Comparison of ENCODE assay signal across 24 cellular contexts in genomic region chr11:33706961-33707360, GRCh38. TPM values are rescaled to one million over a fixed set of nuclear protein-coding genes. Genes with fewer than 3 reads are reported as not detected.
DNase-seq lines count a peak whose midpoint lies in the region; ATAC-seq and TF ChIP-seq lines count a peak whose summit lies in the region.
"Had no signal": no experiment of that assay in that cellular context is flagged by ENCODE, and none has a peak within 500 bp of the region (broad histone marks: within the 10 kb centered on the region; RNA-seq: fewer than 3 reads in every experiment).

No MANE protein-coding gene starts in this region.

- H3K36me3 Mint-ChIP-seq in MCF 10A (ENCODE audit: insufficient read depth, unreplicated experiment): peaks cover 86% of the 10 kb centered on the region

- H3K36me3 ChIP-seq in mammary epithelial cell (ENCODE audit: insufficient read depth, low read length): peaks cover 35% of the 10 kb centered on the region
- H3K36me3 ChIP-seq in neutrophil: peaks cover 18% of the 10 kb centered on the region
- peaks cover 54% of the 10 kb centered on the region for H3K36me3 ChIP-seq in upper lobe of right lung

- H3K27me3 ChIP-seq in mammary epithelial cell (ENCODE audit: insufficient read depth, low read length) (no peaks in the 10 kb centered on the region), neutrophil (no peaks in the 10 kb centered on the region), upper lobe of right lung (no peaks in the 10 kb centered on the region)
- H3K27me3 ChIP-seq: tibial artery had no signal

- H3K4me1 ChIP-seq in mammary epithelial cell (ENCODE audit: insufficient read depth, low read length): peaks cover 73% of the 10 kb centered on the region
- H3K4me1 ChIP-seq in neutrophil (ENCODE audit: control insufficient read depth in 1 of 2, insufficient read depth in 1 of 2, low read depth in 1 of 2, low read length in 1 of 2): peaks cover 38 to 39% of the 10 kb centered on the region in 2 experiments
- H3K4me1 ChIP-seq in upper lobe of right lung: peaks cover 56% of the 10 kb centered on the region

- 88% methylated on average over 2 of the region's 2 CpGs for WGBS in mammary epithelial cell (ENCODE audit: low coverage, missing lambda C conversion rate)

- H3K79me2 ChIP-seq in mammary epithelial cell (ENCODE audit: insufficient read depth, low read length): peaks cover 70% of the 10 kb centered on the region

- H3K4me1 Mint-ChIP-seq in MCF 10A (ENCODE audit: insufficient read depth, unreplicated experiment): peaks cover 33% of the 10 kb centered on the region

- no peak overlapping the region for H3K27ac ChIP-seq in mammary epithelial cell (ENCODE audit: insufficient read depth, low read depth, low read length)
- peak overlapping the region; percentile 100 for H3K27ac ChIP-seq in epithelial cell of prostate
- peak overlapping the region; percentile 72 for H3K27ac ChIP-seq in neutrophil
- peak overlapping the region; percentile 52 for H3K27ac ChIP-seq in upper lobe of right lung

- no peaks in the 10 kb centered on the region for H3K27me3 Mint-ChIP-seq in MCF 10A (ENCODE audit: insufficient read depth, unreplicated experiment)
- H3K27me3 Mint-ChIP-seq: CD4-positive, CD25-positive, alpha-beta regulatory T cell had no signal

- CTCF ChIA-PET in MCF 10A (lab: Yijun Ruan, JAX): interaction anchor here (0.5 to 5.4 kb wide), 6 partner anchors 9 to 365 kb away, joined by 3 to 37 read pairs (median 6); no protein-coding TSS in a partner anchor
- CTCF ChIA-PET in mammary epithelial cell (lab: Charles Lee; ENCODE audit: low non-redundant PET): no interaction called here

- no peak for TF ChIP-seq CTCF in MCF 10A (IDR thresholded peaks at IDR 0.05; ENCODE audit: unreplicated experiment)
- TF ChIP-seq CTCF in mammary epithelial cell (conservative IDR thresholded peaks at IDR 0.05 in 1 of 2, IDR thresholded peaks at IDR 0.05 in 1 of 2; ENCODE audit: extremely low read depth in 1 of 2, insufficient read depth in 1 of 2, low read depth in 1 of 2, low read length in 2 of 2): no peak
- no peak for TF ChIP-seq CTCF in neutrophil (IDR thresholded peaks at IDR 0.05)
- no peak for TF ChIP-seq CTCF in upper lobe of right lung (IDR thresholded peaks at IDR 0.05)

- no peak overlapping the region for H2AFZ ChIP-seq in mammary epithelial cell (ENCODE audit: low read depth, low read length)

- H3K4me3 ChIP-seq in mammary epithelial cell (replicated peaks in 1 of 3; ENCODE audit: insufficient read depth in 1 of 3, low read depth in 2 of 3, low read length in 3 of 3) (no peak overlapping the region), neutrophil (ENCODE audit: low read depth in 1 of 2, low read length in 1 of 2) (peak overlapping the region in 1 of 2 experiments; percentile 15), upper lobe of right lung (no peak overlapping the region)
- H3K4me3 ChIP-seq: coronary artery, tibial artery had no signal

- no peak overlapping the region for H3K4me3 Mint-ChIP-seq in MCF 10A (ENCODE audit: unreplicated experiment)
- H3K4me3 Mint-ChIP-seq: CD4-positive, CD25-positive, alpha-beta regulatory T cell had no signal

- intact Hi-C loops in MCF 10A (cut with micrococcal nuclease) (no loop called here), mammary epithelial cell (cut with micrococcal nuclease) (no loop called here), upper lobe of right lung (cut with DNase I) (no loop called here), head of caudate nucleus (cut with DNase I) (no loop called here)

- BruUV-seq in MCF 10A (replicated peaks; lab: Mats Ljungman, UMichigan) (no TSS peak), mammary epithelial cell (replicated peaks; lab: Mats Ljungman, UMichigan) (no TSS peak)

- no peaks in the 10 kb centered on the region for H3K9me3 Mint-ChIP-seq in MCF 10A (ENCODE audit: unreplicated experiment)
- H3K9me3 Mint-ChIP-seq: CD4-positive, CD25-positive, alpha-beta regulatory T cell had no signal

- ATAC-seq in upper lobe of right lung: no peak
- ATAC-seq: SK-N-SH treated with all-trans-retinoic acid at 6 μM for 48 hours had no signal

- H3K9me3 ChIP-seq in mammary epithelial cell (replicated peaks; ENCODE audit: insufficient read depth, low read length): no peaks in the 10 kb centered on the region
- H3K9me3 ChIP-seq in neutrophil: no peaks in the 10 kb centered on the region
- no peaks in the 10 kb centered on the region for H3K9me3 ChIP-seq in upper lobe of right lung
- H3K9me3 ChIP-seq: tibial artery had no signal

- H3K27ac Mint-ChIP-seq in MCF 10A (ENCODE audit: low read depth, unreplicated experiment): peak overlapping the region; percentile 46
- H3K27ac Mint-ChIP-seq: CD4-positive, CD25-positive, alpha-beta regulatory T cell had no signal

- DNase-seq in MCF 10A (ENCODE audit: unreplicated experiment) (no peak), mammary epithelial cell (no peak), epithelial cell of prostate (ENCODE audit: low read depth, low spot score) (no peak), upper lobe of right lung (no peak), RPMI8226 (no peak), head of caudate nucleus (no peak)
- no peak for DNase-seq in stimulated activated CD4-positive, alpha-beta T cell treated with anti-CD3 and anti-CD28 coated beads, Interleukin-4, amount 100 ng/mL, for 4 hours
- DNase-seq: ACHN; activated CD4-positive, alpha-beta T cell treated with anti-CD3 and anti-CD28 coated beads for 48 hours; activated CD8-positive, alpha-beta memory T cell treated with anti-CD3 and anti-CD28 coated beads, Interleukin-2, amount 50 U/mL, for 4 hours; activated gamma-delta T cell treated with Interleukin-2 at 50 U/mL for 16 hours; amygdala; CD4-positive, CD25-positive, alpha-beta regulatory T cell; DMS79 treated with DMSO at 0.1 percent for 48 hours; KBM-7; NCI-H1048; NCI-H2081 treated with DMSO at 0.1 percent for 48 hours; nucleus accumbens; small intestine; tibial artery had no signal

- in situ Hi-C loops in mammary epithelial cell (cut with MboI; ENCODE audit: low sequenced_read_pairs in 2 of 2): no loop called here

- POLR2A ChIA-PET in MCF 10A (lab: Yijun Ruan, JAX): interaction anchor here (0.9 to 8.9 kb wide), 6 partner anchors 8 to 68 kb away, joined by 3 to 124 read pairs (median 36); partner anchors contain the start of gene CD59

- H4K20me1 ChIP-seq in mammary epithelial cell (ENCODE audit: insufficient read depth, low read length): no peaks in the 10 kb centered on the region

- dilution Hi-C loops in mammary epithelial cell (cut with HindIII; ENCODE audit: low sequenced_read_pairs): no loop called here

- no peak overlapping the region for H3K9ac ChIP-seq in mammary epithelial cell (ENCODE audit: insufficient read depth, low read length)

- no peak overlapping the region for H3K4me2 ChIP-seq in mammary epithelial cell (ENCODE audit: insufficient read depth, low read depth, low read length)

RNA-seq across cellular contexts. Expression of gene C11orf91, which starts 6.3 kb away (rescaled TPM):
- 2.8 and 2.9 TPM in 2 replicates for total RNA-seq in MCF 10A (2022)
- 1 to 10 TPM in 1 of 2 donors, not detected in 1; 7.6 TPM for total RNA-seq in mammary epithelial cell
- 0.08 TPM for polyA plus RNA-seq in mammary epithelial cell
- polyA minus RNA-seq in mammary epithelial cell: not detected
- total RNA-seq in upper lobe of right lung: 1.5 TPM
- total RNA-seq: CD4-positive, CD25-positive, alpha-beta regulatory T cell; H1 had no signal
- polyA plus RNA-seq: CD4-positive, CD25-positive, alpha-beta regulatory T cell; H1; small intestine had no signal

RNA-seq across cellular contexts. Expression of gene CD59, which starts 29.3 kb away (rescaled TPM):
- total RNA-seq in MCF 10A (2022) (597 and 618 TPM in 2 replicates), mammary epithelial cell (1,000 to 10,000 TPM; 1,038 to 1,326 TPM), upper lobe of right lung (1,004 TPM)
- polyA plus RNA-seq in mammary epithelial cell: 1,397 TPM
- polyA minus RNA-seq in mammary epithelial cell: 796 TPM
